In genomic region chr9:36415822-36416515, GRCh38 we compare ENCODE assay signal across 19 cellular contexts. TPM values are rescaled to one million over a fixed set of nuclear protein-coding genes. Genes with fewer than 3 reads are reported as not detected.
DNase-seq lines count a peak whose midpoint lies in the region; ATAC-seq and TF ChIP-seq lines count a peak whose summit lies in the region.
"Had no signal": no experiment of that assay in that cellular context is flagged by ENCODE, and none has a peak within 500 bp of the region (broad histone marks: within the 10 kb centered on the region; RNA-seq: fewer than 3 reads in every experiment).

No MANE protein-coding gene starts in this region.

- no peak overlapping the region for H4K5ac ChIP-seq in H9 (ENCODE audit: insufficient read length, low read depth, low read length)

- H3K27ac ChIP-seq in BLaER1 (no peak overlapping the region), H9 (ENCODE audit: insufficient read length, low read depth, low read length) (no peak overlapping the region), VCaP (peak overlapping the region; percentile 96), RWPE1 (no peak overlapping the region), breast epithelium (no peak overlapping the region), GM23248 (no peak overlapping the region)
- H3K27ac ChIP-seq: parathyroid adenoma had no signal

- H3K14ac ChIP-seq in H9 (ENCODE audit: insufficient read depth, low read length) = no peak overlapping the region

- H4K20me1 ChIP-seq in BLaER1 = peaks cover 43% of the 10 kb centered on the region
- no peaks in the 10 kb centered on the region for H4K20me1 ChIP-seq in H9 (ENCODE audit: control insufficient read depth, insufficient read depth, insufficient read length)
- no peaks in the 10 kb centered on the region for H4K20me1 ChIP-seq in GM23248 (ENCODE audit: insufficient read depth)

- H2AK5ac ChIP-seq in H9 (ENCODE audit: insufficient read length, low read length) = no peak overlapping the region

- peak overlapping the region in 1 of 2 experiments; percentile 27; a peak in 1 of 5 replicates for H3K4me3 Mint-ChIP-seq in H9
- no peak overlapping the region for H3K4me3 Mint-ChIP-seq in effector memory CD8-positive, alpha-beta T cell
- H3K4me3 Mint-ChIP-seq: activated naive CD4-positive, alpha-beta T cell treated with anti-CD3 and anti-CD28 coated beads, Interleukin-2, amount 10 ng/mL, durations not matched to agents 7 days and 5 days; CD8-positive, alpha-beta memory T cell had no signal

- no peak for TF ChIP-seq POLR2A in breast epithelium (IDR thresholded peaks at IDR 0.05)

- no peaks in the 10 kb centered on the region; the same call in 1 of the 2 replicates for H3K79me2 ChIP-seq in H9 (ENCODE audit: insufficient read depth, low read length)
- H3K79me2 ChIP-seq in GM23248 (ENCODE audit: insufficient read depth) = peaks cover 36% of the 10 kb centered on the region
- H3K79me2 ChIP-seq: parathyroid adenoma had no signal

- H3T11ph ChIP-seq in H9 (ENCODE audit: low read length) = no peak overlapping the region

- no peak overlapping the region for H4K8ac ChIP-seq in H9 (replicated peaks; ENCODE audit: insufficient read length, low read depth, low read length)

- no peak overlapping the region for H3K4ac ChIP-seq in H9 (ENCODE audit: low read depth, low read length)

- no peak overlapping the region for H4K91ac ChIP-seq in H9 (ENCODE audit: insufficient read length, low read depth, low read length)

- CTCF ChIA-PET in RWPE1 (lab: Yijun Ruan, JAX) = interaction anchor here (0.8 to 1.0 kb wide), 2 partner anchors 8 to 169 kb away, joined by 3 to 5 read pairs; no protein-coding TSS in a partner anchor

- H3K27ac Mint-ChIP-seq in H9 = peak overlapping the region; percentile 73 to 92 (median 91); a peak in 5 of 7 replicates
- H3K27ac Mint-ChIP-seq in effector memory CD8-positive, alpha-beta T cell = peak overlapping the region in 1 of 2 donors; percentile 72
- H3K27ac Mint-ChIP-seq: activated naive CD4-positive, alpha-beta T cell treated with anti-CD3 and anti-CD28 coated beads, Interleukin-2, amount 10 ng/mL, durations not matched to agents 7 days and 5 days had no signal

- H3K18ac ChIP-seq in H9 (ENCODE audit: insufficient read length, low read depth, low read length) = no peak overlapping the region

- no peaks in the 10 kb centered on the region for H3F3A ChIP-seq in GM23248 (ENCODE audit: insufficient read depth)

- peaks cover 2% of the 10 kb centered on the region for H3K79me1 ChIP-seq in H9 (ENCODE audit: insufficient read depth, low read depth, low read length, poor library complexity, severe bottlenecking)

- H3K23me2 ChIP-seq in H9 (ENCODE audit: insufficient read length, low read depth, low read length, poor library complexity, severe bottlenecking) = no peaks in the 10 kb centered on the region

- TF ChIP-seq CTCF in H9 (conservative IDR thresholded peaks at IDR 0.05) = peak; percentile 45
- no peak for TF ChIP-seq CTCF in VCaP (conservative IDR thresholded peaks at IDR 0.05)
- TF ChIP-seq CTCF in RWPE1 (conservative IDR thresholded peaks at IDR 0.05; ENCODE audit: low read depth) = no peak
- TF ChIP-seq CTCF in breast epithelium (IDR thresholded peaks at IDR 0.05) = no peak

- no peaks in the 10 kb centered on the region for H3K27me3 Mint-ChIP-seq in H9 (ENCODE audit: low read depth)
- no peaks in the 10 kb centered on the region for H3K27me3 Mint-ChIP-seq in effector memory CD8-positive, alpha-beta T cell
- H3K27me3 Mint-ChIP-seq: activated naive CD4-positive, alpha-beta T cell treated with anti-CD3 and anti-CD28 coated beads, Interleukin-2, amount 10 ng/mL, durations not matched to agents 7 days and 5 days; CD8-positive, alpha-beta memory T cell had no signal

- no peak overlapping the region for H2BK12ac ChIP-seq in H9 (ENCODE audit: insufficient read length, low read depth, low read length)

- POLR2A ChIA-PET in RWPE1 (lab: Yijun Ruan, JAX; ENCODE audit: low non-redundant PET) = no interaction called here

- in situ Hi-C loops in GM23248 (cut with MboI) = no loop called here

- H3K27me3 ChIP-seq in BLaER1 (no peaks in the 10 kb centered on the region), H9 (ENCODE audit: insufficient read depth, low read length) (no peaks in the 10 kb centered on the region), breast epithelium (no peaks in the 10 kb centered on the region), GM23248 (replicated peaks; ENCODE audit: insufficient read depth) (no peaks in the 10 kb centered on the region)

- H3K9ac ChIP-seq in BLaER1 (peak overlapping the region; percentile 45; the same call in 1 of the 2 replicates), H9 (ENCODE audit: extremely low read depth, insufficient read length, low read length) (no peak overlapping the region), GM23248 (no peak overlapping the region)
- H3K9ac ChIP-seq: parathyroid adenoma had no signal

- intact Hi-C loops in breast epithelium (cut with DNase I; ENCODE audit: low total_unique reads) = no loop called here

- no peak overlapping the region for H2AFZ ChIP-seq in H9 (ENCODE audit: low read length)
- no peak overlapping the region for H2AFZ ChIP-seq in GM23248
- H2AFZ ChIP-seq: parathyroid adenoma had no signal

- peaks cover 4 to 38% (median 28%) of the 10 kb centered on the region in 3 experiments; a peak in 5 of 7 replicates for H3K36me3 Mint-ChIP-seq in H9 (ENCODE audit: insufficient read depth in 1 of 3, low read depth in 3 of 3)
- H3K36me3 Mint-ChIP-seq in effector memory CD8-positive, alpha-beta T cell (ENCODE audit: insufficient read depth) = peaks cover 21% of the 10 kb centered on the region

- DNase-seq in H9 = peak; percentile 80
- DNase-seq in islet precursor cell = peak; percentile 77
- DNase-seq in effector memory CD8-positive, alpha-beta T cell = no peak
- no peak for DNase-seq in RWPE1 (ENCODE audit: low spot score)
- no peak for DNase-seq in breast epithelium (ENCODE audit: low spot score in 2 of 2)
- DNase-seq in GM23248 = no peak
- DNase-seq: activated CD4-positive, alpha-beta T cell treated with anti-CD3 and anti-CD28 coated beads, Interleukin-2, amount 50 U/mL, for 4 hours; activated naive CD4-positive, alpha-beta T cell treated with anti-CD3 and anti-CD28 coated beads, Interleukin-2, amount 10 ng/mL, durations not matched to agents 7 days and 5 days; aorta; CD8-positive, alpha-beta memory T cell; HCEC 1CT; hippocampal formation; NCI-H1436; NK-92 treated with Interleukin-12 subunit alpha and Interleukin-12 subunit beta, amount 100 ng/mL, for 24 hours; stimulated activated CD4-positive, alpha-beta T cell treated with anti-CD3 and anti-CD28 coated beads, Interleukin-2, amount 100 ng/mL, for 24 hours; SW 1271 had no signal

- H3K9me3 ChIP-seq in BLaER1 (0 out of 2 replicates have a peak, but pooled peaks cover 3% of the 10 kb centered on the region), H9 (ENCODE audit: control insufficient read depth, low read depth, low read length) (no peaks in the 10 kb centered on the region), breast epithelium (no peaks in the 10 kb centered on the region), GM23248 (ENCODE audit: low read depth) (no peaks in the 10 kb centered on the region)

- no peak overlapping the region for H3K4me3 ChIP-seq in BLaER1
- H3K4me3 ChIP-seq in breast epithelium = no peak overlapping the region
- no peak overlapping the region for H3K4me3 ChIP-seq in GM23248

- H2BK120ac ChIP-seq in H9 (ENCODE audit: low read depth, low read length, poor library complexity, severe bottlenecking) = no peak overlapping the region

- H3K4me1 Mint-ChIP-seq in H9 = peaks cover 34 to 36% of the 10 kb centered on the region in 2 experiments
- H3K4me1 Mint-ChIP-seq in effector memory CD8-positive, alpha-beta T cell (ENCODE audit: low read depth in 2 of 2) = peaks cover 15 to 24% of the 10 kb centered on the region in 2 donors
- H3K4me1 Mint-ChIP-seq: activated naive CD4-positive, alpha-beta T cell treated with anti-CD3 and anti-CD28 coated beads, Interleukin-2, amount 10 ng/mL, durations not matched to agents 7 days and 5 days had no signal

- H3K56ac ChIP-seq in H9 (ENCODE audit: insufficient read length, low read depth, low read length) = no peak overlapping the region

- H3K4me1 ChIP-seq in BLaER1 (peaks cover 37% of the 10 kb centered on the region), H9 (ENCODE audit: insufficient read depth, low read length) (peaks cover 6% of the 10 kb centered on the region; the same call in 1 of the 2 replicates), breast epithelium (peaks cover 0 to 4% of the 10 kb centered on the region in 2 donors), GM23248 (ENCODE audit: insufficient read depth) (no peaks in the 10 kb centered on the region)
- H3K4me1 ChIP-seq: parathyroid adenoma had no signal

- no peak overlapping the region for H3K23ac ChIP-seq in H9 (ENCODE audit: insufficient read length, low read depth, low read length)

- no peaks in the 10 kb centered on the region for H3K9me2 ChIP-seq in GM23248 (ENCODE audit: insufficient read depth)

- no peak overlapping the region for H2BK15ac ChIP-seq in H9 (ENCODE audit: low read depth, low read length)

- H3K4me2 ChIP-seq in BLaER1 (peak overlapping the region; percentile 73), H9 (ENCODE audit: insufficient read depth, insufficient read length, low read length) (peak overlapping the region; percentile 8), GM23248 (ENCODE audit: unreplicated experiment) (no peak overlapping the region)

- H3K36me3 ChIP-seq in BLaER1 (peaks cover 39% of the 10 kb centered on the region; the same call in 1 of the 2 replicates), breast epithelium (no peaks in the 10 kb centered on the region), GM23248 (ENCODE audit: low read depth) (no peaks in the 10 kb centered on the region)

- WGBS in H9 (ENCODE audit: extremely low coverage, insufficient read length, low lambda C conversion rate) = no CpG with 5 or more reads among the region's 11 CpGs
- WGBS in GM23248 (ENCODE audit: low coverage in 1 of 2, low lambda C conversion rate in 2 of 2, missing lambda C conversion rate in 2 of 2), 2 experiments = 88 to 90% methylated on average over 11 of the region's 11 CpGs

- no peak overlapping the region for H2BK5ac ChIP-seq in H9 (ENCODE audit: insufficient read length, low read length)

- ATAC-seq in effector memory CD8-positive, alpha-beta T cell (replicated peaks) = no peak

- H2BK20ac ChIP-seq in H9 (ENCODE audit: low read depth, low read length, poor library complexity, severe bottlenecking) = no peak overlapping the region

- no peaks in the 10 kb centered on the region; a peak in 1 of 5 replicates for H3K9me3 Mint-ChIP-seq in H9
- H3K9me3 Mint-ChIP-seq in effector memory CD8-positive, alpha-beta T cell = no peaks in the 10 kb centered on the region
- H3K9me3 Mint-ChIP-seq: activated naive CD4-positive, alpha-beta T cell treated with anti-CD3 and anti-CD28 coated beads, Interleukin-2, amount 10 ng/mL, durations not matched to agents 7 days and 5 days; CD8-positive, alpha-beta memory T cell had no signal

RNA-seq across cellular contexts. Expression of gene RNF38, which starts 15.9 kb away (rescaled TPM):
- total RNA-seq in H9 (2021) = 58.8 and 60.2 TPM in 2 replicates
- total RNA-seq in breast epithelium = 10 to 100 TPM; 30.8 to 45.8 (median 36.0) TPM
- 10.7 and 16.5 TPM in 2 replicates for total RNA-seq in GM23248 (2014; rRNA removed; shearing (Covaris generic))
- 6.2 and 6.7 TPM in 2 replicates for polyA plus RNA-seq in GM23248 (2016; fragmentation: Nextera tagmentation; extraction: Ambion mirVana)

Comparison
In these comparisons a context has a peak if more than half of its experiments do, and no peak if none do; other contexts are left out.
1. DNase-seq: peak in H9 (single experiment) and islet precursor cell (single experiment); none in effector memory CD8-positive, alpha-beta T cell (0 of 3), RWPE1 (single experiment), breast epithelium (0 of 2) and GM23248 (single experiment).